Comparison of ENCODE assay signal across 1 cellular context in genomic region chr7:1053816-1054370, GRCh38.
TF ChIP-seq lines count a peak whose summit lies in the region.

No MANE protein-coding gene starts in this region.

TF ChIP-seq in WTC11, 78 proteins besides CTCF, POLR2A, EP300 and RAD21 (continued from another document):
- TF ChIP-seq, protein P1, sequence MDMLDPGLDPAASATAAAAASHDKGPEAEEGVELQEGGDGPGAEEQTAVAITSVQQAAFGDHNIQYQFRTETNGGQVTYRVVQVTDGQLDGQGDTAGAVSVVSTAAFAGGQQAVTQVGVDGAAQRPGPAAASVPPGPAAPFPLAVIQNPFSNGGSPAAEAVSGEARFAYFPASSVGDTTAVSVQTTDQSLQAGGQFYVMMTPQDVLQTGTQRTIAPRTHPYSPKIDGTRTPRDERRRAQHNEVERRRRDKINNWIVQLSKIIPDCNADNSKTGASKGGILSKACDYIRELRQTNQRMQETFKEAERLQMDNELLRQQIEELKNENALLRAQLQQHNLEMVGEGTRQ (CRISPR knock-in tag; IDR thresholded peaks at IDR 0.05): no peak
- TF ChIP-seq ZNF671 (CRISPR knock-in tag; IDR thresholded peaks at IDR 0.05) (no peak), GABPB1 (CRISPR knock-in tag; IDR thresholded peaks at IDR 0.05) (no peak), TEAD1 (CRISPR knock-in tag; IDR thresholded peaks at IDR 0.05) (no peak), ZBTB21 (CRISPR knock-in tag; IDR thresholded peaks at IDR 0.05; ENCODE audit: borderline replicate concordance) (no peak), TEAD4 (CRISPR knock-in tag; IDR thresholded peaks at IDR 0.05) (no peak), NFE2L1 (CRISPR knock-in tag; IDR thresholded peaks at IDR 0.05) (no peak)
